Comparison of ENCODE assay signal across 11 cellular contexts in genomic region chr16:84959045-84959576, GRCh38. TPM values are rescaled to one million over a fixed set of nuclear protein-coding genes. Genes with fewer than 3 reads are reported as not detected.
DNase-seq lines count a peak whose midpoint lies in the region; ATAC-seq and TF ChIP-seq lines count a peak whose summit lies in the region.
"Had no signal": no experiment of that assay in that cellular context is flagged by ENCODE, and none has a peak within 500 bp of the region (broad histone marks: within the 10 kb centered on the region; RNA-seq: fewer than 3 reads in every experiment).

No MANE protein-coding gene starts in this region.

- no peak for TF ChIP-seq POLR2A in gastroesophageal sphincter (IDR thresholded peaks at IDR 0.05)

- H3K9me3 ChIP-seq in mammary epithelial cell (replicated peaks; ENCODE audit: insufficient read depth, low read length): no peaks in the 10 kb centered on the region
- no peaks in the 10 kb centered on the region for H3K9me3 ChIP-seq in neural progenitor cell (ENCODE audit: low read depth)
- no peaks in the 10 kb centered on the region for H3K9me3 ChIP-seq in gastroesophageal sphincter
- H3K9me3 ChIP-seq in psoas muscle: no peaks in the 10 kb centered on the region

- H2AFZ ChIP-seq in mammary epithelial cell (ENCODE audit: low read depth, low read length) (no peak overlapping the region), neural progenitor cell (replicated peaks) (no peak overlapping the region)

- H3K9me3 Mint-ChIP-seq in HFFc6 (no peaks in the 10 kb centered on the region), neural progenitor cell (no peaks in the 10 kb centered on the region)
- H3K9me3 Mint-ChIP-seq: nephron progenitor cell had no signal

- ATAC-seq in gastroesophageal sphincter (no peak), psoas muscle (no peak)
- ATAC-seq: left cardiac atrium had no signal

- WGBS in mammary epithelial cell (ENCODE audit: low coverage, missing lambda C conversion rate): 67% methylated on average over 1 of the region's 13 CpGs
- 88% methylated on average over 5 of the region's 13 CpGs; no CpG with 5 or more reads in 1 of the 2 donors for WGBS in gastroesophageal sphincter (ENCODE audit: low coverage in 1 of 2), 2 donors
- 92 to 94% (median 94%) methylated on average over 13 of the region's 13 CpGs for WGBS in psoas muscle, 3 donors

- dilution Hi-C loops in mammary epithelial cell (cut with HindIII; ENCODE audit: low sequenced_read_pairs): no loop called here

- H3K4me1 Mint-ChIP-seq in HFFc6 (ENCODE audit: low read depth) (no peaks in the 10 kb centered on the region), neural progenitor cell (peaks cover 12% of the 10 kb centered on the region)

- H3K36me3 Mint-ChIP-seq in HFFc6 (ENCODE audit: low read depth) (no peaks in the 10 kb centered on the region), neural progenitor cell (no peaks in the 10 kb centered on the region)

- peak; percentile 73 for TF ChIP-seq CTCF in HFFc6 (IDR thresholded peaks at IDR 0.05)
- peak; percentile 32 to 36 for TF ChIP-seq CTCF in mammary epithelial cell (conservative IDR thresholded peaks at IDR 0.05 in 1 of 2, IDR thresholded peaks at IDR 0.05 in 1 of 2; ENCODE audit: extremely low read depth in 1 of 2, insufficient read depth in 1 of 2, low read depth in 1 of 2, low read length in 2 of 2)
- peak; percentile 37 for TF ChIP-seq CTCF in neural progenitor cell (IDR thresholded peaks at IDR 0.05)
- no peak for TF ChIP-seq CTCF in gastroesophageal sphincter (IDR thresholded peaks at IDR 0.05)
- TF ChIP-seq CTCF in psoas muscle (IDR thresholded peaks at IDR 0.05): no peak

- H3K36me3 ChIP-seq in mammary epithelial cell (ENCODE audit: insufficient read depth, low read length): no peaks in the 10 kb centered on the region
- H3K36me3 ChIP-seq in neural progenitor cell: no peaks in the 10 kb centered on the region
- H3K36me3 ChIP-seq in gastroesophageal sphincter: no peaks in the 10 kb centered on the region
- H3K36me3 ChIP-seq in psoas muscle (ENCODE audit: insufficient read depth in 1 of 2, low read depth in 1 of 2): no peaks in the 10 kb centered on the region

- intact Hi-C loops in mammary epithelial cell (cut with micrococcal nuclease): no loop called here
- intact Hi-C loops in psoas muscle (cut with DNase I): no loop called here

- no peak overlapping the region for H3K27ac ChIP-seq in mammary epithelial cell (ENCODE audit: insufficient read depth, low read depth, low read length)
- H3K27ac ChIP-seq in neural progenitor cell: no peak overlapping the region
- H3K27ac ChIP-seq in gastroesophageal sphincter: no peak overlapping the region
- H3K27ac ChIP-seq in psoas muscle: no peak overlapping the region

- H3K79me2 ChIP-seq in mammary epithelial cell (ENCODE audit: insufficient read depth, low read length) (no peaks in the 10 kb centered on the region), neural progenitor cell (ENCODE audit: low read depth) (no peaks in the 10 kb centered on the region)

- H3K4me1 ChIP-seq in mammary epithelial cell (ENCODE audit: insufficient read depth, low read length): no peaks in the 10 kb centered on the region
- H3K4me1 ChIP-seq in neural progenitor cell: no peaks in the 10 kb centered on the region
- H3K4me1 ChIP-seq in gastroesophageal sphincter: no peaks in the 10 kb centered on the region
- no peaks in the 10 kb centered on the region for H3K4me1 ChIP-seq in psoas muscle

- in situ Hi-C loops in mammary epithelial cell (cut with MboI; ENCODE audit: low sequenced_read_pairs in 2 of 2): no loop called here

- H3K27ac Mint-ChIP-seq in HFFc6: no peak overlapping the region
- no peak overlapping the region for H3K27ac Mint-ChIP-seq in neural progenitor cell
- H3K27ac Mint-ChIP-seq: nephron progenitor cell had no signal

- no peak overlapping the region for H3K4me3 Mint-ChIP-seq in HFFc6
- no peak overlapping the region for H3K4me3 Mint-ChIP-seq in neural progenitor cell
- H3K4me3 Mint-ChIP-seq: nephron progenitor cell had no signal

- H3K4me2 ChIP-seq in mammary epithelial cell (ENCODE audit: insufficient read depth, low read depth, low read length) (no peak overlapping the region), neural progenitor cell (no peak overlapping the region)

- H3K27me3 ChIP-seq in mammary epithelial cell (ENCODE audit: insufficient read depth, low read length) (no peaks in the 10 kb centered on the region), neural progenitor cell (no peaks in the 10 kb centered on the region), gastroesophageal sphincter (no peaks in the 10 kb centered on the region), psoas muscle (ENCODE audit: insufficient read depth in 3 of 3, low read length in 2 of 3) (no peaks in the 10 kb centered on the region)

- no peak for TF ChIP-seq EP300 in gastroesophageal sphincter (IDR thresholded peaks at IDR 0.05)

- H3K4me3 ChIP-seq in mammary epithelial cell (replicated peaks in 1 of 3; ENCODE audit: insufficient read depth in 1 of 3, low read depth in 2 of 3, low read length in 3 of 3) (no peak overlapping the region), neural progenitor cell (no peak overlapping the region), gastroesophageal sphincter (no peak overlapping the region), psoas muscle (no peak overlapping the region)

- H3F3A ChIP-seq in neural progenitor cell (ENCODE audit: low read depth): no peaks in the 10 kb centered on the region

- CTCF ChIA-PET in mammary epithelial cell (lab: Charles Lee; ENCODE audit: low non-redundant PET): no interaction called here

- DNase-seq in D341Med (ENCODE audit: low spot score) (peak; percentile 49), HFFc6 (no peak), mammary epithelial cell (no peak), neural progenitor cell (ENCODE audit: low spot score) (no peak), SW 1271 (lab: John Stamatoyannopoulos, UW) (no peak), psoas muscle (no peak)
- DNase-seq in activated effector memory CD4-positive, alpha-beta T cell treated with Interleukin-2 at 50 U/mL for 16 hours: no peak
- DNase-seq: left cardiac atrium; nephron progenitor cell; stimulated activated naive CD4-positive, alpha-beta T cell had no signal

- H3K9ac ChIP-seq in mammary epithelial cell (ENCODE audit: insufficient read depth, low read length): no peak overlapping the region
- H3K9ac ChIP-seq in neural progenitor cell: no peak overlapping the region

- H4K20me1 ChIP-seq in mammary epithelial cell (ENCODE audit: insufficient read depth, low read length): no peaks in the 10 kb centered on the region
- no peaks in the 10 kb centered on the region for H4K20me1 ChIP-seq in neural progenitor cell (ENCODE audit: low read depth)

- no TSS peak for BruUV-seq in mammary epithelial cell (replicated peaks; lab: Mats Ljungman, UMichigan)

- H3K27me3 Mint-ChIP-seq in HFFc6 (ENCODE audit: insufficient read depth): peaks cover 8% of the 10 kb centered on the region
- peaks cover 2% of the 10 kb centered on the region for H3K27me3 Mint-ChIP-seq in neural progenitor cell (ENCODE audit: insufficient read depth, low read depth)

RNA-seq across cellular contexts. Expression of gene ZDHHC7, which starts 52.2 kb away (rescaled TPM):
- 10 to 100 TPM; 73.9 to 90.4 (median 78.1) TPM for total RNA-seq in HFFc6 (2021; fragmentation: NEBNext Ultra II Directional; extraction: Animal tissue kit (Norgen Biotek cat#: 25700))
- total RNA-seq in mammary epithelial cell (10 to 100 TPM; 46.9 to 83.4 TPM), neural progenitor cell (ENCODE audit: low replicate concordance) (53.3 and 57.0 TPM in 2 replicates), gastroesophageal sphincter (10 to 100 TPM; 55.3 to 77.5 (median 66.3) TPM), psoas muscle (10 to 100 TPM; 33.2 to 52.3 (median 44.8) TPM)
- polyA plus RNA-seq in mammary epithelial cell (54.7 TPM), psoas muscle (10 to 100 TPM; 19.7 to 96.0 (median 26.6) TPM)
- polyA minus RNA-seq in mammary epithelial cell: 173 TPM

Comparison
In these comparisons a context has a peak if more than half of its experiments do, and no peak if none do; other contexts are left out.
1. CTCF ChIP-seq: peak in HFFc6 (single experiment), mammary epithelial cell (2 of 2) and neural progenitor cell (single experiment); none in gastroesophageal sphincter (0 of 4) and psoas muscle (single experiment).